12 cellular contexts compared by ENCODE assay signal in the genomic region with DNA sequence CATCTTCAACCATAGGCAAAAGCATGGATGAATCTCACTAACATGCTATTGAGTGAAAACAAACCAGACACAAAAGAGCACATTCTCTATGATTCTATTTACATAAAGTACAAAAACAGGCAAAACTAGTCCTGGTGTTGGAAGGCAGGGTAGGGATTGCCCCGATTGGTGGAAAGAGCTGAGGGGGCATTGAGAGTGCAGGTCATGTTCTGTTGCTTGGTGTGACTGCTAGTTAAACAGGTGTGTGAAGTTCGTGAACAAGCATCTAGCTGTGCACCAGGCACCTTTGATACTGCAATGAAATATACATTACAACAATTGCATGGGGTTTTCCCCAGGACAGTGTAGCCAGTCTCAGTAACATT. TPM values are rescaled to one million over a fixed set of nuclear protein-coding genes. Genes with fewer than 3 reads are reported as not detected.
A peak's percentile ranks its signal among the peaks of the same experiment; 100 is the strongest.
DNase-seq lines count a peak whose midpoint lies in the region; ATAC-seq, FAIRE-seq and TF ChIP-seq lines count a peak whose summit lies in the region.
"Had no signal": no experiment of that assay in that cellular context is flagged by ENCODE, and none has a peak within 500 bp of the region (broad histone marks: within the 10 kb centered on the region; RNA-seq: fewer than 3 reads in every experiment).

No MANE protein-coding gene starts in this region.

- ATAC-seq in thoracic aorta (ENCODE audit: insufficient number of reproducible peaks, low FRiP score, low read depth) (no peak), HG03139 (IDR thresholded peaks at IDR 0.05; ENCODE audit: unreplicated experiment) (no peak)

- H3K9me3 ChIP-seq in mesenchymal stem cell (ENCODE audit: control insufficient read depth, low read length) (no peaks in the 10 kb centered on the region), thoracic aorta (no peaks in the 10 kb centered on the region)

- peak overlapping the region in 1 of 2 experiments; percentile 75 for H2BK12ac ChIP-seq in mesenchymal stem cell (ENCODE audit: low read length in 2 of 2)

- H3K4me2 ChIP-seq in mesenchymal stem cell (ENCODE audit: low read length, poor library complexity, severe bottlenecking), result peak overlapping the region; percentile 96

- H2AFZ ChIP-seq in mesenchymal stem cell (ENCODE audit: low read depth, low read length), result peak overlapping the region; percentile 78

- H3K27ac Mint-ChIP-seq in dendritic cell treated with granulocyte-macrophage colony-stimulating factor and Interleukin-4, amounts not matched to agents 40 ng/mL and 50 ng/mL, for 4 days, result no peak overlapping the region

- H3K79me1 ChIP-seq in mesenchymal stem cell (replicated peaks; ENCODE audit: low read length, poor library complexity, severe bottlenecking), result no peaks in the 10 kb centered on the region

- H3K27ac ChIP-seq in mesenchymal stem cell (ENCODE audit: low read length, poor library complexity, severe bottlenecking), result no peak overlapping the region
- H3K27ac ChIP-seq in thoracic aorta, result peak overlapping the region; percentile 81 to 83

- 14% methylated on average over 2 of the region's 2 CpGs for WGBS in mesenchymal stem cell

- no peak overlapping the region for H2BK15ac ChIP-seq in mesenchymal stem cell (ENCODE audit: low read depth, poor library complexity, severe bottlenecking)

- no peak overlapping the region for H3K4ac ChIP-seq in mesenchymal stem cell (ENCODE audit: low read depth in 1 of 2, low read length in 2 of 2)

- H2AK5ac ChIP-seq in mesenchymal stem cell (ENCODE audit: low read length, severe bottlenecking), result no peak overlapping the region

- TF ChIP-seq CTCF in thoracic aorta (IDR thresholded peaks at IDR 0.05), result no peak

- no peak overlapping the region for H2BK120ac ChIP-seq in mesenchymal stem cell (ENCODE audit: low read depth, low read length)

- H4K8ac ChIP-seq in mesenchymal stem cell (ENCODE audit: low read length), result peak overlapping the region; percentile 93

- peaks cover 10% of the 10 kb centered on the region for H3K4me1 ChIP-seq in mesenchymal stem cell (ENCODE audit: control insufficient read depth, insufficient read depth, low read depth, low read length)
- H3K4me1 ChIP-seq in thoracic aorta (ENCODE audit: control insufficient read depth in 1 of 2, low read depth in 2 of 2), result peaks cover 0 to 7% of the 10 kb centered on the region in 2 donors

- intact Hi-C loops in dendritic cell treated with granulocyte-macrophage colony-stimulating factor and Interleukin-4, amounts not matched to agents 40 ng/mL and 50 ng/mL, for 4 days (cut with micrococcal nuclease), result no loop called here

- no peaks in the 10 kb centered on the region for H3K36me3 Mint-ChIP-seq in dendritic cell treated with granulocyte-macrophage colony-stimulating factor and Interleukin-4, amounts not matched to agents 40 ng/mL and 50 ng/mL, for 4 days (ENCODE audit: low read depth)

- no peak overlapping the region for H3K14ac ChIP-seq in mesenchymal stem cell (ENCODE audit: low read length in 2 of 2)

- no peaks in the 10 kb centered on the region for H3K36me3 ChIP-seq in mesenchymal stem cell (ENCODE audit: control insufficient read depth in 1 of 2, insufficient read depth in 2 of 2, low read depth in 1 of 2, low read length in 2 of 2)
- H3K36me3 ChIP-seq in thoracic aorta, result no peaks in the 10 kb centered on the region

- H3K27me3 ChIP-seq in mesenchymal stem cell (ENCODE audit: control insufficient read depth in 1 of 2, insufficient read depth in 1 of 2, low read length in 2 of 2), result peaks cover 0 to 5% of the 10 kb centered on the region in 2 experiments
- no peaks in the 10 kb centered on the region for H3K27me3 ChIP-seq in thoracic aorta (replicated peaks; ENCODE audit: insufficient read depth)

- H4K91ac ChIP-seq in mesenchymal stem cell (ENCODE audit: low read length), result no peak overlapping the region

- peak overlapping the region; percentile 63 for H3K4me3 Mint-ChIP-seq in dendritic cell treated with granulocyte-macrophage colony-stimulating factor and Interleukin-4, amounts not matched to agents 40 ng/mL and 50 ng/mL, for 4 days
- H3K4me3 Mint-ChIP-seq: central memory CD8-positive, alpha-beta T cell had no signal

- H3K9me3 Mint-ChIP-seq in dendritic cell treated with granulocyte-macrophage colony-stimulating factor and Interleukin-4, amounts not matched to agents 40 ng/mL and 50 ng/mL, for 4 days, result no peaks in the 10 kb centered on the region

- no peak overlapping the region for H3K23ac ChIP-seq in mesenchymal stem cell (ENCODE audit: low read length in 2 of 2)

- H2BK5ac ChIP-seq in mesenchymal stem cell (ENCODE audit: low read depth, low read length, poor library complexity, severe bottlenecking), result no peak overlapping the region

- DNase-seq in NCI-H748 (lab: John Stamatoyannopoulos, UW; ENCODE audit: unreplicated experiment) (peak; percentile 48), NCI-H748 treated with DMSO at 0.1 percent for 48 hours (lab: John Stamatoyannopoulos, UW) (no peak), mesenchymal stem cell (no peak), thoracic aorta (ENCODE audit: low spot score) (no peak), GF-D8 (lab: John Stamatoyannopoulos, UW) (no peak), GM19239 (ENCODE audit: insufficient read length, low spot score) (no peak)

- peaks cover 61% of the 10 kb centered on the region for H3K27me3 Mint-ChIP-seq in dendritic cell treated with granulocyte-macrophage colony-stimulating factor and Interleukin-4, amounts not matched to agents 40 ng/mL and 50 ng/mL, for 4 days

- peak overlapping the region; percentile 64 to 79 for H3K4me3 ChIP-seq in mesenchymal stem cell (ENCODE audit: insufficient read depth in 1 of 2, low read depth in 1 of 2, low read length in 2 of 2)
- peak overlapping the region; percentile 80 for H3K4me3 ChIP-seq in thoracic aorta

- FAIRE-seq in GM19239 (lab: Jason Lieb, UNC), result no peak
- FAIRE-seq: A204.1, GM18507, urothelium cell line had no signal

- H3K9ac ChIP-seq in mesenchymal stem cell (ENCODE audit: low read length), result peak overlapping the region; percentile 86

- peak overlapping the region in 1 of 2 experiments; percentile 80 for H3K18ac ChIP-seq in mesenchymal stem cell (ENCODE audit: low read depth in 1 of 2, low read length in 2 of 2)

- peaks cover 15% of the 10 kb centered on the region for H3K4me1 Mint-ChIP-seq in dendritic cell treated with granulocyte-macrophage colony-stimulating factor and Interleukin-4, amounts not matched to agents 40 ng/mL and 50 ng/mL, for 4 days (ENCODE audit: low read depth)

RNA-seq across cellular contexts. Expression of a gene that starts 26.3 kb away (rescaled TPM):
- 5.1 TPM for polyA plus RNA-seq in mesenchymal stem cell (2013, experiment 1 of 2)
- polyA plus RNA-seq in mesenchymal stem cell (2013, experiment 2 of 2), result 4.9 TPM
- 10 to 100 TPM; 40.3 to 65.6 TPM for total RNA-seq in thoracic aorta
